Comparison of ENCODE assay signal across 8 cellular contexts in genomic region chr9:87792831-87793288, GRCh38.
DNase-seq lines count a peak whose midpoint lies in the region; ATAC-seq and FAIRE-seq lines count a peak whose summit lies in the region.

No MANE protein-coding gene starts in this region.

- H3K27ac Mint-ChIP-seq in activated naive CD8-positive, alpha-beta T cell treated with anti-CD3 and anti-CD28 coated beads, Interleukin-2, amount 50 U/mL, for 24 hours = peak overlapping the region; percentile 64

- FAIRE-seq in GM18507 (lab: Jason Lieb, UNC) = no peak

- ATAC-seq in HG02759 (IDR thresholded peaks at IDR 0.05; ENCODE audit: unreplicated experiment) = peak; percentile 85
- ATAC-seq in activated naive CD8-positive, alpha-beta T cell treated with anti-CD3 and anti-CD28 coated beads, Interleukin-2, amount 50 U/mL, for 24 hours = peak; percentile 91

- DNase-seq in GM18507 (ENCODE audit: extremely low spot score, insufficient read length, low read depth) = peak; percentile 14
- DNase-seq in NOMO-1 treated with DMSO at 0.1 percent for 48 hours (lab: John Stamatoyannopoulos, UW; ENCODE audit: unreplicated experiment) = peak; percentile 94
- peak; percentile 43 for DNase-seq in activated naive CD8-positive, alpha-beta T cell treated with anti-CD3 and anti-CD28 coated beads, Interleukin-2, amount 50 U/mL, for 24 hours
- DNase-seq in inferior parietal cortex (ENCODE audit: extremely low spot score) = peak; percentile 24
- DNase-seq in stimulated activated CD8-positive, alpha-beta memory T cell treated with anti-CD3 and anti-CD28 coated beads, Interleukin-7, amount 100 ng/mL, for 4 hours (ENCODE audit: low read depth in 2 of 2) = peak; percentile 12 to 28
- no peak for DNase-seq in NCI-H524 treated with DMSO at 0.1 percent for 48 hours (lab: John Stamatoyannopoulos, UW)
- no peak for DNase-seq in effector CD8-positive, alpha-beta T cell (lab: John Stamatoyannopoulos, UW)

- H3K36me3 Mint-ChIP-seq in activated naive CD8-positive, alpha-beta T cell treated with anti-CD3 and anti-CD28 coated beads, Interleukin-2, amount 50 U/mL, for 24 hours (ENCODE audit: low read depth) = no peaks in the 10 kb centered on the region

- H3K9me3 Mint-ChIP-seq in activated naive CD8-positive, alpha-beta T cell treated with anti-CD3 and anti-CD28 coated beads, Interleukin-2, amount 50 U/mL, for 24 hours = no peaks in the 10 kb centered on the region

- H3K4me1 Mint-ChIP-seq in activated naive CD8-positive, alpha-beta T cell treated with anti-CD3 and anti-CD28 coated beads, Interleukin-2, amount 50 U/mL, for 24 hours = peaks cover 20% of the 10 kb centered on the region

- H3K4me3 Mint-ChIP-seq in activated naive CD8-positive, alpha-beta T cell treated with anti-CD3 and anti-CD28 coated beads, Interleukin-2, amount 50 U/mL, for 24 hours = no peak overlapping the region

- peaks cover 8% of the 10 kb centered on the region for H3K27me3 Mint-ChIP-seq in activated naive CD8-positive, alpha-beta T cell treated with anti-CD3 and anti-CD28 coated beads, Interleukin-2, amount 50 U/mL, for 24 hours

Comparison
In these comparisons a context has a peak if more than half of its experiments do, and no peak if none do; other contexts are left out.
1. DNase-seq: peak in GM18507 (single experiment), NOMO-1 treated with DMSO at 0.1 percent for 48 hours (single experiment), activated naive CD8-positive, alpha-beta T cell treated with anti-CD3 and anti-CD28 coated beads, Interleukin-2, amount 50 U/mL, for 24 hours (single experiment), inferior parietal cortex (single experiment) and stimulated activated CD8-positive, alpha-beta memory T cell treated with anti-CD3 and anti-CD28 coated beads, Interleukin-7, amount 100 ng/mL, for 4 hours (2 of 2); none in NCI-H524 treated with DMSO at 0.1 percent for 48 hours (single experiment) and effector CD8-positive, alpha-beta T cell (single experiment).